21 cellular contexts compared by ENCODE assay signal in the genomic region with DNA sequence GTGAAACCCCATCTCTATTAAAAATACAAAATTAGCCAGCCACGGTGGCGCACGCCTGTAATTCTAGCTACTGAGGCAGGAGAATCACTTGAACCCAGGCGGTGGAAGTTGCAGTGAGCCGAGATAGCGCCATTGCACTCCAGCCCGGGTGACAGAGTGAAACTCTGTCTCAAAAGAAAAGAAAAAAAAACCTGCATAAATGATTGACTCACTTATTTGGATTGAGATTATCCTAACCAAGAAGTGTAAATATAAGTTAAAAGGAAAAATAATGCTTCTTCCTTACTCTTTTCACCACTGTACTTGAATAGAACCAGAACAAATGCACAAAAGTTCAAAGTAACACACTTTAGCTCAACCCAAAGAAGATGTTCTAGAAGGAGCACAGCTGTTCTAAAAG.
"Had no signal": no experiment of that assay in that cellular context is flagged by ENCODE, and none has a peak within 500 bp of the region (broad histone marks: within the 10 kb centered on the region; RNA-seq: fewer than 3 reads in every experiment).

No MANE protein-coding gene starts in this region.

- H3K27ac ChIP-seq: ascending aorta, SJCRH30 had no signal

- DNase-seq: activated CD4-positive, alpha-beta T cell treated with anti-CD3 and anti-CD28 coated beads, Interleukin-2, amount 10 ng/mL, durations not matched to agents 24 days and 14 days; activated CD4-positive, alpha-beta T cell treated with anti-CD3 and anti-CD28 coated beads, Interleukin-2, amount 50 U/mL, for 48 hours; activated CD4-positive, CD25-positive, alpha-beta regulatory T cell treated with anti-CD3 and anti-CD28 coated beads, Interleukin-2, amount 50 U/mL, for 72 hours; activated CD8-positive, alpha-beta memory T cell treated with anti-CD3 and anti-CD28 coated beads, Interleukin-2, amount 10 ng/mL, durations not matched to agents 7 days and 5 days; activated effector memory CD4-positive, alpha-beta T cell treated with Interleukin-2 at 50 U/mL for 16 hours; activated naive CD4-positive, alpha-beta T cell; activated T-cell treated with anti-CD3 and anti-CD28 coated beads, Interleukin-2, amount 50 U/mL, for 24 hours; amniotic stem cell; Kasumi-1; NCI-H146; NCI-H1930; NCI-H2171; NCI-H526; NCI-H82; SJCRH30; SW 1271 had no signal

- H3K4me1 ChIP-seq: ascending aorta, SJCRH30 had no signal

- H3K4me3 ChIP-seq: ascending aorta, K562, SJCRH30 had no signal

- H3K9me3 ChIP-seq: ascending aorta, SJCRH30 had no signal

- ATAC-seq: activated CD8-positive, alpha-beta memory T cell treated with anti-CD3 and anti-CD28 coated beads, Interleukin-2, amount 10 ng/mL, durations not matched to agents 7 days and 5 days; K562; Right ventricle myocardium inferior; SK-N-SH treated with all-trans-retinoic acid at 6 μM for 48 hours; WTC11 had no signal

- H3K27me3 ChIP-seq: ascending aorta, SJCRH30 had no signal
